ENCODE assay signal across 25 cellular contexts in genomic region chr2:84788027-84788426, GRCh38.
DNase-seq lines count a peak whose midpoint lies in the region; ATAC-seq, FAIRE-seq and TF ChIP-seq lines count a peak whose summit lies in the region.
"Had no signal": no experiment of that assay in that cellular context is flagged by ENCODE, and none has a peak within 500 bp of the region (broad histone marks: within the 10 kb centered on the region; RNA-seq: fewer than 3 reads in every experiment).

No MANE protein-coding gene starts in this region.

- no peak for TF ChIP-seq POLR2A in A549 (IDR thresholded peaks at IDR 0.05; ENCODE audit: low read length)
- TF ChIP-seq POLR2A in K562 (conservative IDR thresholded peaks at IDR 0.05): no peak

- H3K4me3 Mint-ChIP-seq in activated CD4-positive, alpha-beta T cell treated with anti-CD3 and anti-CD28 coated beads, Interleukin-2, amount 10 ng/mL, durations not matched to agents 24 days and 14 days: no peak overlapping the region
- no peak overlapping the region for H3K4me3 Mint-ChIP-seq in activated CD4-positive, alpha-beta T cell treated with anti-CD3 and anti-CD28 coated beads, Interleukin-2, amount 10 ng/mL, durations not matched to agents 7 days and 5 days
- H3K4me3 Mint-ChIP-seq: CD14-positive monocyte; CD4-positive, alpha-beta memory T cell; CD4-positive, CD25-positive, alpha-beta regulatory T cell; CD8-positive, alpha-beta memory T cell had no signal

- CTCF ChIA-PET in activated CD4-positive, alpha-beta T cell treated with anti-CD3 and anti-CD28 coated beads, Interleukin-2, amount 10 ng/mL, durations not matched to agents 7 days and 5 days (lab: Charles Lee): interaction anchor here (1.5 kb wide), 1 partner anchor 138 kb away, joined by 4 read pairs; no protein-coding TSS in a partner anchor
- CTCF ChIA-PET in A549 (lab: Yijun Ruan, JAX): interaction anchor here (1.3 kb wide), 1 partner anchor 16 kb away, joined by 3 read pairs; no protein-coding TSS in a partner anchor
- CTCF ChIA-PET in K562 (lab: Yijun Ruan, JAX; ENCODE audit: low intra/inter-chr PET ratio): no interaction called here

- H3K4me3 ChIP-seq in left ventricle myocardium inferior: no peak overlapping the region
- H3K4me3 ChIP-seq in right cardiac atrium (ENCODE audit: low read length): no peak overlapping the region
- no peak overlapping the region for H3K4me3 ChIP-seq in A549
- no peak overlapping the region for H3K4me3 ChIP-seq in K562
- H3K4me3 ChIP-seq: BLaER1 had no signal

- no peak for TF ChIP-seq RAD21 in A549 (conservative IDR thresholded peaks at IDR 0.05 in 1 of 2, IDR thresholded peaks at IDR 0.05 in 1 of 2)
- TF ChIP-seq RAD21 in K562 (CRISPR knock-in tag; conservative IDR thresholded peaks at IDR 0.05 in 1 of 2, IDR thresholded peaks at IDR 0.05 in 1 of 2): no peak

- H3K27me3 ChIP-seq in left ventricle myocardium inferior (ENCODE audit: low read depth) (no peaks in the 10 kb centered on the region), right cardiac atrium (ENCODE audit: control insufficient read depth, insufficient read depth) (no peaks in the 10 kb centered on the region), K562 (ENCODE audit: control insufficient read depth in 2 of 2, insufficient read depth in 2 of 2, low read length in 2 of 2) (peaks cover 0 to 3% of the 10 kb centered on the region in 2 experiments; a peak in 1 of 5 replicates)
- H3K27me3 ChIP-seq: BE2C, BLaER1 had no signal

- no peak for TF ChIP-seq EP300 in A549 (IDR thresholded peaks at IDR 0.05)
- no peak for TF ChIP-seq EP300 in K562 (IDR thresholded peaks at IDR 0.05; ENCODE audit: low read length)

- H3K27me3 Mint-ChIP-seq in activated CD4-positive, alpha-beta T cell treated with anti-CD3 and anti-CD28 coated beads, Interleukin-2, amount 10 ng/mL, durations not matched to agents 24 days and 14 days: no peaks in the 10 kb centered on the region
- H3K27me3 Mint-ChIP-seq in activated CD4-positive, alpha-beta T cell treated with anti-CD3 and anti-CD28 coated beads, Interleukin-2, amount 10 ng/mL, durations not matched to agents 7 days and 5 days: no peaks in the 10 kb centered on the region
- H3K27me3 Mint-ChIP-seq: CD4-positive, alpha-beta memory T cell; CD4-positive, CD25-positive, alpha-beta regulatory T cell had no signal

- FAIRE-seq in A549 (lab: Jason Lieb, UNC) (no peak), K562 (lab: Jason Lieb, UNC) (no peak)
- FAIRE-seq: G401.6, GM12891, GM19239 had no signal

- ATAC-seq in right cardiac atrium (no peak), A549 (no peak), K562 (no peak)

- H3K27ac Mint-ChIP-seq in activated CD4-positive, alpha-beta T cell treated with anti-CD3 and anti-CD28 coated beads, Interleukin-2, amount 10 ng/mL, durations not matched to agents 24 days and 14 days: no peak overlapping the region
- H3K27ac Mint-ChIP-seq in activated CD4-positive, alpha-beta T cell treated with anti-CD3 and anti-CD28 coated beads, Interleukin-2, amount 10 ng/mL, durations not matched to agents 7 days and 5 days: no peak overlapping the region
- H3K27ac Mint-ChIP-seq: CD14-positive monocyte; CD8-positive, alpha-beta memory T cell had no signal

- peaks cover 14% of the 10 kb centered on the region for H3K4me1 ChIP-seq in left ventricle myocardium inferior
- no peaks in the 10 kb centered on the region for H3K4me1 ChIP-seq in right cardiac atrium (ENCODE audit: control insufficient read depth, insufficient read depth, low read length)
- H3K4me1 ChIP-seq in A549: no peaks in the 10 kb centered on the region
- no peaks in the 10 kb centered on the region for H3K4me1 ChIP-seq in K562 (replicated peaks in 1 of 2; ENCODE audit: control insufficient read depth in 2 of 2, insufficient read depth in 2 of 2, low read length in 2 of 2)
- H3K4me1 ChIP-seq: BE2C had no signal

- POLR2A ChIA-PET in activated CD4-positive, alpha-beta T cell treated with anti-CD3 and anti-CD28 coated beads, Interleukin-2, amount 10 ng/mL, durations not matched to agents 7 days and 5 days (lab: Charles Lee): no interaction called here
- POLR2A ChIA-PET in A549 (lab: Yijun Ruan, JAX) (no interaction called here), K562 (lab: Yijun Ruan, JAX) (no interaction called here)

- peak overlapping the region; percentile 31 for H3K27ac ChIP-seq in left ventricle myocardium inferior (replicated peaks)
- no peak overlapping the region for H3K27ac ChIP-seq in right cardiac atrium (ENCODE audit: low read length)
- no peak overlapping the region for H3K27ac ChIP-seq in A549
- H3K27ac ChIP-seq in K562 (ENCODE audit: extremely low read depth, low read depth, low read length): no peak overlapping the region
- H3K27ac ChIP-seq: 22Rv1, BLaER1 had no signal

- 46% methylated on average over 1 of the region's 1 CpG for WGBS in right cardiac atrium
- WGBS in A549 (ENCODE audit: missing lambda C conversion rate): 51% methylated on average over 1 of the region's 1 CpG
- WGBS in K562 (ENCODE audit: insufficient coverage, low coverage, missing lambda C conversion rate): 0% methylated on average over 1 of the region's 1 CpG

- no TSS peak for BruUV-seq in K562 (replicated peaks; lab: Mats Ljungman, UMichigan)

- TF ChIP-seq CTCF in left ventricle myocardium inferior (IDR thresholded peaks at IDR 0.05; ENCODE audit: borderline replicate concordance) (no peak), A549 (IDR thresholded peaks at IDR 0.05) (no peak), K562 (IDR thresholded peaks at IDR 0.05 in 2 of 3, conservative IDR thresholded peaks at IDR 0.05 in 1 of 3; ENCODE audit: insufficient read depth in 2 of 3, low read depth in 1 of 3, low read length in 3 of 3) (no peak)

- H3K36me3 ChIP-seq in left ventricle myocardium inferior: no peaks in the 10 kb centered on the region
- no peaks in the 10 kb centered on the region for H3K36me3 ChIP-seq in K562 (ENCODE audit: control insufficient read depth, insufficient read depth, low read length)
- H3K36me3 ChIP-seq: BE2C, BLaER1 had no signal

- H3K36me3 Mint-ChIP-seq in activated CD4-positive, alpha-beta T cell treated with anti-CD3 and anti-CD28 coated beads, Interleukin-2, amount 10 ng/mL, durations not matched to agents 24 days and 14 days (ENCODE audit: low read depth): peaks cover 9% of the 10 kb centered on the region
- H3K36me3 Mint-ChIP-seq in activated CD4-positive, alpha-beta T cell treated with anti-CD3 and anti-CD28 coated beads, Interleukin-2, amount 10 ng/mL, durations not matched to agents 7 days and 5 days (ENCODE audit: low read depth): peaks cover 22% of the 10 kb centered on the region
- H3K36me3 Mint-ChIP-seq: CD14-positive monocyte; CD4-positive, CD25-positive, alpha-beta regulatory T cell had no signal

- no peak overlapping the region for H3K9ac ChIP-seq in K562 (ENCODE audit: insufficient read depth in 1 of 2, low read depth in 2 of 2, low read length in 2 of 2)
- H3K9ac ChIP-seq: BLaER1 had no signal

- no peaks in the 10 kb centered on the region for H4K20me1 ChIP-seq in K562 (replicated peaks; ENCODE audit: control insufficient read depth, insufficient read depth, low read length)
- H4K20me1 ChIP-seq: BLaER1 had no signal

- H3K4me1 Mint-ChIP-seq in activated CD4-positive, alpha-beta T cell treated with anti-CD3 and anti-CD28 coated beads, Interleukin-2, amount 10 ng/mL, durations not matched to agents 24 days and 14 days: peaks cover 20% of the 10 kb centered on the region
- peaks cover 26% of the 10 kb centered on the region for H3K4me1 Mint-ChIP-seq in activated CD4-positive, alpha-beta T cell treated with anti-CD3 and anti-CD28 coated beads, Interleukin-2, amount 10 ng/mL, durations not matched to agents 7 days and 5 days
- H3K4me1 Mint-ChIP-seq: CD14-positive monocyte had no signal

- DNase-seq in activated CD4-positive, alpha-beta T cell treated with anti-CD3 and anti-CD28 coated beads, Interleukin-2, amount 10 ng/mL, durations not matched to agents 24 days and 14 days: peak; percentile 42
- no peak for DNase-seq in activated CD4-positive, alpha-beta T cell treated with anti-CD3 and anti-CD28 coated beads, Interleukin-2, amount 10 ng/mL, durations not matched to agents 7 days and 5 days
- DNase-seq in left ventricle myocardium inferior (no peak), right cardiac atrium (no peak), A549 (ENCODE audit: low read depth in 1 of 2, low spot score in 1 of 2) (no peak), K562 (ENCODE audit: extremely low read depth in 1 of 4, low spot score in 3 of 4) (no peak), KG1 (lab: John Stamatoyannopoulos, UW) (no peak)
- DNase-seq: ACHN; BE2C; C1 segment of cervical spinal cord; CD4-positive, alpha-beta memory T cell; CD4-positive, CD25-positive, alpha-beta regulatory T cell; CD8-positive, alpha-beta memory T cell; COR-L47; DMS 273 treated with DMSO at 0.1 percent for 48 hours; DMS153; DMS53; DMS79 treated with DMSO at 0.1 percent for 48 hours; GF-D8 had no signal

- H3K4me2 ChIP-seq in A549 (no peak overlapping the region), K562 (ENCODE audit: insufficient read depth, low read length) (no peak overlapping the region)
- H3K4me2 ChIP-seq: BLaER1 had no signal

- intact Hi-C loops in activated CD4-positive, alpha-beta T cell treated with anti-CD3 and anti-CD28 coated beads, Interleukin-2, amount 10 ng/mL, durations not matched to agents 24 days and 14 days (cut with micrococcal nuclease): no loop called here
- intact Hi-C loops in left ventricle myocardium inferior (cut with micrococcal nuclease): no loop called here
- intact Hi-C loops in right cardiac atrium (cut with DNase I): no loop called here
- intact Hi-C loops in K562 (cut with micrococcal nuclease): no loop called here

- no peaks in the 10 kb centered on the region for H3K9me1 ChIP-seq in K562 (ENCODE audit: control insufficient read depth, insufficient read depth, low read length)

- in situ Hi-C loops in K562 (cut with MboI): no loop called here

- no peaks in the 10 kb centered on the region for H3K79me2 ChIP-seq in K562 (ENCODE audit: control insufficient read depth, insufficient read depth, low read length)

- no peak overlapping the region for H2AFZ ChIP-seq in K562 (ENCODE audit: low read depth, low read length)

- H3K9me3 ChIP-seq in left ventricle myocardium inferior (replicated peaks) (no peaks in the 10 kb centered on the region), right cardiac atrium (ENCODE audit: control insufficient read depth, low read length) (no peaks in the 10 kb centered on the region), A549 (no peaks in the 10 kb centered on the region), K562 (replicated peaks; ENCODE audit: control insufficient read depth, insufficient read depth, low read depth, low read length) (no peaks in the 10 kb centered on the region)
- H3K9me3 ChIP-seq: BE2C had no signal

- peaks cover 18% of the 10 kb centered on the region for H3K9me3 Mint-ChIP-seq in activated CD4-positive, alpha-beta T cell treated with anti-CD3 and anti-CD28 coated beads, Interleukin-2, amount 10 ng/mL, durations not matched to agents 24 days and 14 days
- peaks cover 25% of the 10 kb centered on the region for H3K9me3 Mint-ChIP-seq in activated CD4-positive, alpha-beta T cell treated with anti-CD3 and anti-CD28 coated beads, Interleukin-2, amount 10 ng/mL, durations not matched to agents 7 days and 5 days

TF ChIP-seq in A549, 52 proteins besides CTCF, POLR2A, EP300 and RAD21 (continues in another document):
- TF ChIP-seq HOXB5 (CRISPR knock-in tag; IDR thresholded peaks at IDR 0.05) (no peak), RARB (CRISPR knock-in tag; IDR thresholded peaks at IDR 0.05) (no peak)

TF ChIP-seq in K562, 482 proteins besides CTCF, POLR2A, EP300 and RAD21 (continues in another document):
- no peak for TF ChIP-seq SAFB (IDR thresholded peaks at IDR 0.05; ENCODE audit: borderline replicate concordance, low read depth, low read length)
